Comparison of ENCODE assay signal across 12 cellular contexts in genomic region chr6:42041131-42042055, GRCh38. TPM values are rescaled to one million over a fixed set of nuclear protein-coding genes. Genes with fewer than 3 reads are reported as not detected.
DNase-seq lines count a peak whose midpoint lies in the region; ATAC-seq and TF ChIP-seq lines count a peak whose summit lies in the region.
"Had no signal": no experiment of that assay in that cellular context is flagged by ENCODE, and none has a peak within 500 bp of the region (broad histone marks: within the 10 kb centered on the region; RNA-seq: fewer than 3 reads in every experiment).

No MANE protein-coding gene starts in this region.

- ATAC-seq in Right ventricle myocardium inferior, result peak; percentile 67
- no peak for ATAC-seq in GM21723 (IDR thresholded peaks at IDR 0.05; ENCODE audit: unreplicated experiment)

- no peak overlapping the region for H3K4me3 Mint-ChIP-seq in endodermal cell

- TF ChIP-seq CTCF in breast epithelium (IDR thresholded peaks at IDR 0.05) (no peak), endodermal cell (conservative IDR thresholded peaks at IDR 0.05) (no peak)

- DNase-seq in Right ventricle myocardium inferior (ENCODE audit: missing footprints), result no peak
- no peak for DNase-seq in cardiac septum (ENCODE audit: low spot score)
- no peak for DNase-seq in breast epithelium (ENCODE audit: low spot score in 2 of 2)
- peak; percentile 65 for DNase-seq in myocyte (ENCODE audit: low read depth)
- no peak for DNase-seq in NK-92 treated with Interleukin-12 subunit alpha and Interleukin-12 subunit beta, amount 100 ng/mL, for 24 hours (lab: John Stamatoyannopoulos, UW)
- DNase-seq in islet precursor cell, result no peak
- no peak for DNase-seq in endodermal cell
- DNase-seq: AML-193, amygdala, hypothalamus, NCI-H2081 had no signal

- H3K36me3 ChIP-seq in breast epithelium (no peaks in the 10 kb centered on the region), endodermal cell (ENCODE audit: control insufficient read depth, insufficient read depth, low read length) (no peaks in the 10 kb centered on the region)

- TF ChIP-seq POLR2A in breast epithelium (IDR thresholded peaks at IDR 0.05), result no peak

- 76 to 82% methylated on average over 7 to 10 of the region's 10 CpGs for WGBS in endodermal cell (ENCODE audit: insufficient coverage in 1 of 2, insufficient read length in 1 of 2), 2 experiments

- H3K9me3 ChIP-seq in breast epithelium, result no peaks in the 10 kb centered on the region
- H3K9me3 ChIP-seq in endodermal cell (ENCODE audit: control insufficient read depth, low read length), result no peaks in the 10 kb centered on the region

- intact Hi-C loops in Right ventricle myocardium inferior (cut with DNase I) (loop anchor here (10.0 kb wide), 2 partner anchors 337 to 437 kb away; no protein-coding TSS in a partner anchor), cardiac septum (cut with DNase I) (loop anchor here (5.0 to 10.0 kb wide), 3 partner anchors 119 to 437 kb away; partner anchors contain the start of genes BYSL and MED20), breast epithelium (cut with DNase I; ENCODE audit: low total_unique reads) (loop anchor here (10.0 kb wide), 1 partner anchor 117 kb away; the partner anchor contains the start of genes BYSL and MED20)

- peaks cover 6 to 31% of the 10 kb centered on the region in 2 donors for H3K4me1 ChIP-seq in breast epithelium
- H3K4me1 ChIP-seq in endodermal cell (ENCODE audit: control insufficient read depth, insufficient read depth, low read length), result no peaks in the 10 kb centered on the region

- H3K27me3 Mint-ChIP-seq in endodermal cell (ENCODE audit: insufficient read depth), result peaks cover 60% of the 10 kb centered on the region

- H3K27ac Mint-ChIP-seq in endodermal cell, result no peak overlapping the region

- H3K4me3 ChIP-seq in breast epithelium, result no peak overlapping the region
- H3K4me3 ChIP-seq in endodermal cell (ENCODE audit: low read length), result no peak overlapping the region

- peaks cover 21% of the 10 kb centered on the region for H3K4me1 Mint-ChIP-seq in endodermal cell

- peak overlapping the region; percentile 4 to 36 for H3K27ac ChIP-seq in breast epithelium
- no peak overlapping the region for H3K27ac ChIP-seq in endodermal cell (ENCODE audit: low read depth, low read length)

- H3K36me3 Mint-ChIP-seq in endodermal cell (ENCODE audit: low read depth), result no peaks in the 10 kb centered on the region

- H3K27me3 ChIP-seq in breast epithelium (no peaks in the 10 kb centered on the region), endodermal cell (ENCODE audit: control insufficient read depth, insufficient read depth, low read length, poor library complexity, severe bottlenecking) (peaks cover 40% of the 10 kb centered on the region)

- no peak overlapping the region for H3K9ac ChIP-seq in endodermal cell (ENCODE audit: extremely low read depth, low read length, poor library complexity, severe bottlenecking)

- H3K9me3 Mint-ChIP-seq in endodermal cell, result no peaks in the 10 kb centered on the region

RNA-seq across cellular contexts. Expression of gene TAF8, which starts 8.9 kb away (rescaled TPM):
- total RNA-seq in Right ventricle myocardium inferior (31.5 TPM), cardiac septum (22.3 TPM), breast epithelium (10 to 100 TPM; 15.7 to 25.4 (median 21.1) TPM), myocyte (18.9 and 25.1 TPM in 2 replicates), endodermal cell (10 to 100 TPM; 27.9 to 31.0 TPM)
- polyA plus RNA-seq in myocyte (2012), result 10.4 TPM
- 21.5 TPM for polyA plus RNA-seq in endodermal cell (2013, experiment 1 of 2)
- polyA plus RNA-seq in endodermal cell (2013, experiment 2 of 2), result 19.4 TPM
